25 cellular contexts compared by ENCODE assay signal in the genomic region with DNA sequence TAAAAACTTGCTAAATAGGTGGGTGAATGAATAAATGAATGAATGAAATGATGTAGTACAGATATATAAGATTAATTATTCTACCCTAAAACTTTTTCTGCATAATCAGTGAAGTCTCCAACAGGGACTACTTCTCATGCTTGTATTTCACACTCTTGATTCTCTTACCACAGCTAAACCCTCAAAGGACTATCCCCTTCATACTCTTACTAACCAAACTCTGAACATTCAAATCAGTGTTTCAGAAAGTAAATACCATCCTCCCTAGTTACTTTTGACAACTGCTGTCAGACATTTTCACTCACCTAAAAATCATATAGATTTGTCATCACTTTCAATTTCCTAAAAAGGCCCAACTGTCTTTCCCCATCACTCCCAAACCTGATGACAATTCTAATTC.
DNase-seq lines count a peak whose midpoint lies in the region; ATAC-seq lines count a peak whose summit lies in the region.
"Had no signal": no experiment of that assay in that cellular context is flagged by ENCODE, and none has a peak within 500 bp of the region (broad histone marks: within the 10 kb centered on the region; RNA-seq: fewer than 3 reads in every experiment).

No MANE protein-coding gene starts in this region.

- DNase-seq in dermis blood vessel endothelial cell: no peak
- DNase-seq in NCI-H524 treated with DMSO at 0.1 percent for 48 hours (lab: John Stamatoyannopoulos, UW): no peak
- DNase-seq in SW480 (ENCODE audit: low spot score): no peak
- DNase-seq in activated effector memory CD4-positive, alpha-beta T cell treated with Interleukin-2 at 50 U/mL for 16 hours: no peak
- DNase-seq: activated CD4-positive, alpha-beta memory T cell treated with anti-CD3 and anti-CD28 coated beads for 36 hours; activated naive CD4-positive, alpha-beta T cell treated with anti-CD3 and anti-CD28 coated beads, Interleukin-2, amount 50 U/mL, for 16 hours; activated T-cell treated with anti-CD3 and anti-CD28 coated beads, Interleukin-2, amount 50 U/mL, for 1 hour; CD4-positive, alpha-beta memory T cell; DMS53; endodermal cell; head of caudate nucleus; Karpas-422; left ventricle myocardium inferior; NCI-H1092 treated with DMSO at 0.1 percent for 48 hours; NCI-H2081 treated with DMSO at 0.1 percent for 48 hours; NCI-H510A; SHP77 treated with DMSO at 0.1 percent for 48 hours; stimulated activated naive CD4-positive, alpha-beta T cell treated with Interleukin-2 at 50 U/mL for 16 hours; T-helper 17 cell; upper lobe of right lung; WERI-Rb-1 had no signal

- ATAC-seq in GM18868 (IDR thresholded peaks at IDR 0.05; ENCODE audit: unreplicated experiment) (peak; percentile 73), GM21576 (IDR thresholded peaks at IDR 0.05; ENCODE audit: unreplicated experiment) (peak; percentile 54), HG02973 (IDR thresholded peaks at IDR 0.05; ENCODE audit: unreplicated experiment) (peak; percentile 66), HG03565 (IDR thresholded peaks at IDR 0.05; ENCODE audit: unreplicated experiment) (peak; percentile 63)
- ATAC-seq: T-helper 17 cell, upper lobe of right lung had no signal
